Comparison of ENCODE assay signal across 1 cellular context in genomic region chr4:60326735-60327134, GRCh38.
TF ChIP-seq lines count a peak whose summit lies in the region.

No MANE protein-coding gene starts in this region.

TF ChIP-seq in GM23338, 12 proteins besides CTCF, POLR2A, EP300 and RAD21 (continued from another document):
- TF ChIP-seq, protein P1, sequence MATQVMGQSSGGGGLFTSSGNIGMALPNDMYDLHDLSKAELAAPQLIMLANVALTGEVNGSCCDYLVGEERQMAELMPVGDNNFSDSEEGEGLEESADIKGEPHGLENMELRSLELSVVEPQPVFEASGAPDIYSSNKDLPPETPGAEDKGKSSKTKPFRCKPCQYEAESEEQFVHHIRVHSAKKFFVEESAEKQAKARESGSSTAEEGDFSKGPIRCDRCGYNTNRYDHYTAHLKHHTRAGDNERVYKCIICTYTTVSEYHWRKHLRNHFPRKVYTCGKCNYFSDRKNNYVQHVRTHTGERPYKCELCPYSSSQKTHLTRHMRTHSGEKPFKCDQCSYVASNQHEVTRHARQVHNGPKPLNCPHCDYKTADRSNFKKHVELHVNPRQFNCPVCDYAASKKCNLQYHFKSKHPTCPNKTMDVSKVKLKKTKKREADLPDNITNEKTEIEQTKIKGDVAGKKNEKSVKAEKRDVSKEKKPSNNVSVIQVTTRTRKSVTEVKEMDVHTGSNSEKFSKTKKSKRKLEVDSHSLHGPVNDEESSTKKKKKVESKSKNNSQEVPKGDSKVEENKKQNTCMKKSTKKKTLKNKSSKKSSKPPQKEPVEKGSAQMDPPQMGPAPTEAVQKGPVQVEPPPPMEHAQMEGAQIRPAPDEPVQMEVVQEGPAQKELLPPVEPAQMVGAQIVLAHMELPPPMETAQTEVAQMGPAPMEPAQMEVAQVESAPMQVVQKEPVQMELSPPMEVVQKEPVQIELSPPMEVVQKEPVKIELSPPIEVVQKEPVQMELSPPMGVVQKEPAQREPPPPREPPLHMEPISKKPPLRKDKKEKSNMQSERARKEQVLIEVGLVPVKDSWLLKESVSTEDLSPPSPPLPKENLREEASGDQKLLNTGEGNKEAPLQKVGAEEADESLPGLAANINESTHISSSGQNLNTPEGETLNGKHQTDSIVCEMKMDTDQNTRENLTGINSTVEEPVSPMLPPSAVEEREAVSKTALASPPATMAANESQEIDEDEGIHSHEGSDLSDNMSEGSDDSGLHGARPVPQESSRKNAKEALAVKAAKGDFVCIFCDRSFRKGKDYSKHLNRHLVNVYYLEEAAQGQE (IDR thresholded peaks at IDR 0.05; ENCODE audit: unreplicated experiment): no peak
- TF ChIP-seq NANOG (IDR thresholded peaks at IDR 0.05; ENCODE audit: borderline replicate concordance): no peak
- TF ChIP-seq JUNB (IDR thresholded peaks at IDR 0.05; ENCODE audit: unreplicated experiment): no peak
- TF ChIP-seq CREB1 (CRISPR knock-in tag; IDR thresholded peaks at IDR 0.05; ENCODE audit: low read depth): no peak
- TF ChIP-seq ZNF114 (CRISPR knock-in tag; IDR thresholded peaks at IDR 0.05): no peak
- no peak for TF ChIP-seq EZH2 (IDR thresholded peaks at IDR 0.05; ENCODE audit: low read depth, unreplicated experiment)
- TF ChIP-seq ZNF331 (CRISPR knock-in tag; IDR thresholded peaks at IDR 0.05; ENCODE audit: low read depth): no peak
